In genomic region chr11:67737562-67738080, GRCh38 we compare ENCODE assay signal across 7 cellular contexts.
A peak's percentile ranks its signal among the peaks of the same experiment; 100 is the strongest.
DNase-seq lines count a peak whose midpoint lies in the region; TF ChIP-seq lines count a peak whose summit lies in the region.
"Not testable (repeated sequence)": the region's sequence is repeated elsewhere in the genome, so short reads cannot be mapped to it uniquely, and the experiment has no call there.

No MANE protein-coding gene starts in this region.

- H3K14ac ChIP-seq in trophoblast cell (ENCODE audit: low read length), result not testable (repeated sequence)

- not testable (repeated sequence) for H3K9me2 ChIP-seq in PC-9 (ENCODE audit: insufficient read depth)

- H3K79me1 ChIP-seq in trophoblast cell (ENCODE audit: low read length), result not testable (repeated sequence)

- CTCF ChIA-PET in PC-9 (lab: Charles Lee), result interaction anchor here (0.6 kb wide), 3 partner anchors 9 to 559 kb away, joined by 3 to 4 read pairs (median 3); no protein-coding TSS in a partner anchor

- H2AK5ac ChIP-seq in trophoblast cell (ENCODE audit: low read length), result not testable (repeated sequence)

- H3K23ac ChIP-seq in trophoblast cell (ENCODE audit: low read length), result not testable (repeated sequence)

- not testable (repeated sequence) for H3K4ac ChIP-seq in trophoblast cell (ENCODE audit: low read depth, low read length)

- not testable (repeated sequence) for H2BK12ac ChIP-seq in trophoblast cell (ENCODE audit: low read length)

- H4K20me1 ChIP-seq in PC-9 (ENCODE audit: insufficient read depth), result not testable (repeated sequence)

- peak overlapping the region; percentile 6 for H4K8ac ChIP-seq in trophoblast cell (ENCODE audit: low read depth, low read length)

- WGBS in trophoblast cell (ENCODE audit: extremely low coverage, insufficient coverage, insufficient read length), result no CpG with 5 or more reads among the region's 9 CpGs

- not testable (repeated sequence) for H3K79me2 ChIP-seq in PC-9 (ENCODE audit: low read depth); trophoblast cell (ENCODE audit: control insufficient read depth, insufficient read depth, low read length, poor library complexity)

- peak; percentile 27 for DNase-seq in ELF-1 (ENCODE audit: low read depth, low spot score)
- DNase-seq in PC-9, result peak; percentile 33 to 64
- peak; percentile 5 for DNase-seq in epithelial cell of esophagus (ENCODE audit: low read depth)
- DNase-seq in kidney tubule cell (ENCODE audit: low spot score), result peak; percentile 48
- DNase-seq in mesenteric fat pad (ENCODE audit: low spot score), result peak; percentile 51
- peak; percentile 72 to 83 for DNase-seq in trophoblast cell
- peak; percentile 12 for DNase-seq in putamen (ENCODE audit: low spot score)

- not testable (repeated sequence) for H3K27ac ChIP-seq in PC-9; trophoblast cell (ENCODE audit: low read depth, low read length)

- BruUV-seq in PC-9 (replicated peaks; lab: Mats Ljungman, UMichigan), result not testable (repeated sequence)

- H2BK120ac ChIP-seq in trophoblast cell (ENCODE audit: insufficient read depth, low read length, poor library complexity), result peak overlapping the region; percentile 18

- H3K36me3 ChIP-seq in PC-9 (ENCODE audit: low read depth); trophoblast cell (ENCODE audit: control insufficient read depth in 1 of 2, insufficient read depth in 2 of 2, low read length in 2 of 2): not testable (repeated sequence)

- peak overlapping the region; percentile 57 for H4K91ac ChIP-seq in trophoblast cell (ENCODE audit: low read depth, low read length)

- not testable (repeated sequence) for H2BK5ac ChIP-seq in trophoblast cell (ENCODE audit: low read depth, low read length, poor library complexity)

- peak overlapping the region; percentile 50 for H2AFZ ChIP-seq in PC-9
- not testable (repeated sequence) for H2AFZ ChIP-seq in trophoblast cell (ENCODE audit: insufficient read depth, low read length, poor library complexity)

- H3K4me2 ChIP-seq in PC-9, result peak overlapping the region; percentile 73
- not testable (repeated sequence) for H3K4me2 ChIP-seq in trophoblast cell (ENCODE audit: low read length)

- H3K18ac ChIP-seq in trophoblast cell (ENCODE audit: low read length), result not testable (repeated sequence)

- not testable (repeated sequence) for H3K9ac ChIP-seq in trophoblast cell (ENCODE audit: low read length)

- peaks cover 12% of the 10 kb centered on the region for H3K4me1 ChIP-seq in PC-9 (replicated peaks; ENCODE audit: insufficient read depth)
- not testable (repeated sequence) for H3K4me1 ChIP-seq in trophoblast cell (ENCODE audit: control insufficient read depth in 1 of 2, insufficient read depth in 2 of 2, low read length in 2 of 2)

- not testable (repeated sequence) for H3K9me3 ChIP-seq in PC-9 (ENCODE audit: insufficient read depth, low read depth); trophoblast cell (ENCODE audit: insufficient read depth, low read depth, low read length)

- not testable (repeated sequence) for H4K12ac ChIP-seq in trophoblast cell (ENCODE audit: low read depth, low read length)

- H3K27me3 ChIP-seq in PC-9 (ENCODE audit: insufficient read depth, low read depth); trophoblast cell (ENCODE audit: insufficient read depth, low read length): not testable (repeated sequence)

- H3K4me3 ChIP-seq in PC-9, result peak overlapping the region; percentile 48; the same call in 1 of the 2 replicates
- H3K4me3 ChIP-seq in epithelial cell of esophagus (ENCODE audit: low read length); trophoblast cell (ENCODE audit: low read depth, low read length): not testable (repeated sequence)

- intact Hi-C loops in PC-9 (cut with micrococcal nuclease; ENCODE audit: unreplicated experiment), result not testable (repeated sequence)

- POLR2A ChIA-PET in PC-9 (lab: Charles Lee; ENCODE audit: unreplicated experiment), result interaction anchor here (0.7 kb wide), 1 partner anchor 435 kb away, joined by 5 read pairs; no protein-coding TSS in a partner anchor

- not testable (repeated sequence) for H3F3A ChIP-seq in PC-9 (ENCODE audit: insufficient read depth, low read depth)

- not testable (repeated sequence) for TF ChIP-seq CTCF in PC-9 (conservative IDR thresholded peaks at IDR 0.05); epithelial cell of esophagus (IDR thresholded peaks at IDR 0.05; ENCODE audit: insufficient read depth, low read depth, low read length, missing control alignments)

Comparison
In these comparisons a context has a peak if more than half of its experiments do, and no peak if none do; other contexts are left out.
1. DNase-seq: peak in every context shown above with its lines; median percentile 78 in trophoblast cell; 51 in mesenteric fat pad; 48 in PC-9; 48 in kidney tubule cell; 27 in ELF-1; 12 in putamen; 5 in epithelial cell of esophagus.